ENCODE assay signal across 11 cellular contexts in the genomic region with DNA sequence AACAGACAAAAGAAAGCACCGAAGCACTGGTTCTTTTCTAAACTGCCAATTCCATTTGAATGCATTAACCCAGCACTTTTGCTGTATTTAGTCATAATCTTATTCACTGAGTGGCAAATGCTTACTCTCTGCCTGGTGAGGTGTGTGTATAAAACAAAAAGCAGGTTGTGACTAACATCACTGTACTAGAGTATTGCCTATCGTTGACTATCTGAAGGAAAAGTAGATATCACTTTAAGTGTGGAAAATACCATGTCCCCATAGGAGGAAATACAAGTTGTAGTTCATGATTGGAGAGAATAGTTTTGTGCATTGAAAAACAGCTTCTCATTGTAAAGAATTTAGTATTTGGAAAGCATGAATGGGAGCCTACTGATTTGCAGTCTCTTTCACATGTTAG. TPM values are rescaled to one million over a fixed set of nuclear protein-coding genes. Genes with fewer than 3 reads are reported as not detected.
DNase-seq lines count a peak whose midpoint lies in the region; ATAC-seq and TF ChIP-seq lines count a peak whose summit lies in the region.
"Had no signal": no experiment of that assay in that cellular context is flagged by ENCODE, and none has a peak within 500 bp of the region (broad histone marks: within the 10 kb centered on the region; RNA-seq: fewer than 3 reads in every experiment).

No MANE protein-coding gene starts in this region.

- TF ChIP-seq POLR2A in uterus (IDR thresholded peaks at IDR 0.05): no peak

- DNase-seq in cardiac muscle cell (ENCODE audit: low read depth in 1 of 2, low spot score in 1 of 2) (peak in 1 of 2 donors; percentile 35), Right ventricle myocardium superior (no peak), mesothelial cell of epicardium (ENCODE audit: low spot score in 2 of 2, unreplicated experiment in 2 of 2) (no peak), uterus (no peak)
- DNase-seq in activated CD8-positive, alpha-beta memory T cell treated with anti-CD3 and anti-CD28 coated beads for 24 hours: no peak
- DNase-seq: activated naive CD8-positive, alpha-beta T cell treated with anti-CD3 and anti-CD28 coated beads, Interleukin-2, amount 10 ng/mL, durations not matched to agents 7 days and 5 days; stimulated activated CD4-positive, alpha-beta T cell treated with anti-CD3 and anti-CD28 coated beads, Interleukin-2, amount 100 ng/mL, for 48 hours had no signal

- H3K27me3 Mint-ChIP-seq in mesothelial cell of epicardium (ENCODE audit: low read depth): no peaks in the 10 kb centered on the region

- peaks cover 44% of the 10 kb centered on the region for H3K4me1 Mint-ChIP-seq in mesothelial cell of epicardium

- H3K9me3 ChIP-seq in cardiac muscle cell (ENCODE audit: low read depth) (no peaks in the 10 kb centered on the region), uterus (no peaks in the 10 kb centered on the region)

- H3K27me3 ChIP-seq in cardiac muscle cell (no peaks in the 10 kb centered on the region), uterus (no peaks in the 10 kb centered on the region)

- peaks cover 16% of the 10 kb centered on the region for H3K36me3 ChIP-seq in cardiac muscle cell
- H3K36me3 ChIP-seq in uterus: no peaks in the 10 kb centered on the region

- peak overlapping the region; percentile 5 for H3K4me3 Mint-ChIP-seq in mesothelial cell of epicardium
- H3K4me3 Mint-ChIP-seq: activated naive CD8-positive, alpha-beta T cell treated with anti-CD3 and anti-CD28 coated beads, Interleukin-2, amount 10 ng/mL, durations not matched to agents 7 days and 5 days had no signal

- TF ChIP-seq CTCF in cardiac muscle cell (IDR thresholded peaks at IDR 0.05; ENCODE audit: low read depth, low read length): no peak
- TF ChIP-seq CTCF in mesothelial cell of epicardium (IDR thresholded peaks at IDR 0.05; ENCODE audit: unreplicated experiment): no peak
- TF ChIP-seq CTCF in uterus (IDR thresholded peaks at IDR 0.05): no peak

- H3K27ac ChIP-seq in cardiac muscle cell: peak overlapping the region; percentile 99
- H3K27ac ChIP-seq in cingulate gyrus (ENCODE audit: low read depth, low read length): peak overlapping the region; percentile 13
- peak overlapping the region; percentile 99 to 100 for H3K27ac ChIP-seq in uterus

- H3K27ac Mint-ChIP-seq in mesothelial cell of epicardium: peak overlapping the region; percentile 9
- H3K27ac Mint-ChIP-seq: activated naive CD8-positive, alpha-beta T cell treated with anti-CD3 and anti-CD28 coated beads, Interleukin-2, amount 10 ng/mL, durations not matched to agents 7 days and 5 days; T-helper 1 cell treated with Interleukin-12 subunit alpha and Interleukin-12 subunit beta and Interleukin-4 antibody, amounts not matched to agents 30 μg/mL and 1 μg/mL, for 36 hours had no signal

- H3K4me3 ChIP-seq in cardiac muscle cell (peak overlapping the region; percentile 94), uterus (peak overlapping the region; percentile 94 to 99)

- H3K9me3 Mint-ChIP-seq in mesothelial cell of epicardium: no peaks in the 10 kb centered on the region
- H3K9me3 Mint-ChIP-seq: activated naive CD8-positive, alpha-beta T cell treated with anti-CD3 and anti-CD28 coated beads, Interleukin-2, amount 10 ng/mL, durations not matched to agents 7 days and 5 days; T-helper 1 cell treated with Interleukin-12 subunit alpha and Interleukin-12 subunit beta and Interleukin-4 antibody, amounts not matched to agents 30 μg/mL and 1 μg/mL, for 36 hours had no signal

- H3K36me3 Mint-ChIP-seq in mesothelial cell of epicardium: peaks cover 1% of the 10 kb centered on the region

- no peak for ATAC-seq in Right ventricle myocardium superior (ENCODE audit: poor library complexity)
- ATAC-seq in HG03097 (IDR thresholded peaks at IDR 0.05; ENCODE audit: low FRiP score, unreplicated experiment): no peak
- ATAC-seq in HG03108 (IDR thresholded peaks at IDR 0.05; ENCODE audit: unreplicated experiment): no peak

- H3K4me1 ChIP-seq in cardiac muscle cell (ENCODE audit: low read depth) (peaks cover 40% of the 10 kb centered on the region), uterus (no peaks in the 10 kb centered on the region)

- intact Hi-C loops in Right ventricle myocardium superior (cut with DNase I): loop anchor here (10.0 kb wide), 2 partner anchors 70 to 110 kb away; no protein-coding TSS in a partner anchor
- intact Hi-C loops in uterus (cut with DNase I; ENCODE audit: low total_unique reads): no loop called here

RNA-seq across cellular contexts. Expression of gene PDLIM5, which starts 2.7 kb away (rescaled TPM):
- total RNA-seq in cardiac muscle cell (426 and 434 TPM in 2 replicates), Right ventricle myocardium superior (979 TPM), mesothelial cell of epicardium (60.7 to 65.1 TPM (median 64.6 TPM) in 3 replicates), uterus (100 to 1,000 TPM in 3 of 4 donors, 10 to 100 TPM in 1; 90.8 to 571 (median 351) TPM)
- polyA plus RNA-seq in cardiac muscle cell: 446 and 541 TPM in 2 replicates

Comparison
In these comparisons a context has a peak if more than half of its experiments do, and no peak if none do; other contexts are left out.
1. H3K27ac ChIP-seq: peak in every context shown above with its lines; median percentile 100 in uterus; 99 in cardiac muscle cell; 13 in cingulate gyrus.